Comparison of ENCODE assay signal across 1 cellular context in the genomic region with DNA sequence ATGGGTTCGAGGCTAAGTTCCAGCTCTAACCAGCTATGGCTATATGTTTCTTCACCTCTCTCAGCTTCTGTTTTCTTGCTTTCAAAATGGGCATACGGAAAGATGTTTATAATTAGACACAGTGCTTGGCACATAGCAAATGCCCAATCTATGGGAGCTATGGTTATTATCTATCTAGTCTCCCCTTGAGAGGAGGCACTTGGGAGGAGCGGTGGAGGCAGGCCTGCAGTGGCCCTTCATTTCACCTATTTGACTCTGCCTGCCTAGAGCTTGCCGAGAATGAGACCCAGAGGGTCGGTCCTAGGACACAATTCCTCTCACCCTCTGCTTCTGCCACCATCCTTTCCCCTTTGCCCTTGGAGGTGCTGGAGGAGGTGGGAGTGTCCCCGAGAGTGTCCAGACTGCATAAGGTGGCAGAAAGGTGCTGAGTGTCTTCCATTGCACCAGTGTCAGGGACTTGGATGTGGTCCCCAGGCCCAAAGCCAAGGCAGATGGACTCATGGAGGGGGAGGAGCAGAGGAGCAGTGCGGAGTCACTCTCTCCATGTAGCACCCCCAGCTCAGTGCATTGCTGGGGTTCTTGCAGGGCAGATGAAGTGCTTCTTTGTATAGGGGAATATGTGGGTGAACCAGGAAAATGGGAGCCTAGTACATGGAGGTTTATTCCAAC.
TF ChIP-seq lines count a peak whose summit lies in the region.

No MANE protein-coding gene starts in this region.

TF ChIP-seq in K562, 482 proteins besides CTCF, POLR2A, EP300 and RAD21:
- TF ChIP-seq TEAD2 (tag; IDR thresholded peaks at IDR 0.05): no peak
- TF ChIP-seq, protein P1, sequence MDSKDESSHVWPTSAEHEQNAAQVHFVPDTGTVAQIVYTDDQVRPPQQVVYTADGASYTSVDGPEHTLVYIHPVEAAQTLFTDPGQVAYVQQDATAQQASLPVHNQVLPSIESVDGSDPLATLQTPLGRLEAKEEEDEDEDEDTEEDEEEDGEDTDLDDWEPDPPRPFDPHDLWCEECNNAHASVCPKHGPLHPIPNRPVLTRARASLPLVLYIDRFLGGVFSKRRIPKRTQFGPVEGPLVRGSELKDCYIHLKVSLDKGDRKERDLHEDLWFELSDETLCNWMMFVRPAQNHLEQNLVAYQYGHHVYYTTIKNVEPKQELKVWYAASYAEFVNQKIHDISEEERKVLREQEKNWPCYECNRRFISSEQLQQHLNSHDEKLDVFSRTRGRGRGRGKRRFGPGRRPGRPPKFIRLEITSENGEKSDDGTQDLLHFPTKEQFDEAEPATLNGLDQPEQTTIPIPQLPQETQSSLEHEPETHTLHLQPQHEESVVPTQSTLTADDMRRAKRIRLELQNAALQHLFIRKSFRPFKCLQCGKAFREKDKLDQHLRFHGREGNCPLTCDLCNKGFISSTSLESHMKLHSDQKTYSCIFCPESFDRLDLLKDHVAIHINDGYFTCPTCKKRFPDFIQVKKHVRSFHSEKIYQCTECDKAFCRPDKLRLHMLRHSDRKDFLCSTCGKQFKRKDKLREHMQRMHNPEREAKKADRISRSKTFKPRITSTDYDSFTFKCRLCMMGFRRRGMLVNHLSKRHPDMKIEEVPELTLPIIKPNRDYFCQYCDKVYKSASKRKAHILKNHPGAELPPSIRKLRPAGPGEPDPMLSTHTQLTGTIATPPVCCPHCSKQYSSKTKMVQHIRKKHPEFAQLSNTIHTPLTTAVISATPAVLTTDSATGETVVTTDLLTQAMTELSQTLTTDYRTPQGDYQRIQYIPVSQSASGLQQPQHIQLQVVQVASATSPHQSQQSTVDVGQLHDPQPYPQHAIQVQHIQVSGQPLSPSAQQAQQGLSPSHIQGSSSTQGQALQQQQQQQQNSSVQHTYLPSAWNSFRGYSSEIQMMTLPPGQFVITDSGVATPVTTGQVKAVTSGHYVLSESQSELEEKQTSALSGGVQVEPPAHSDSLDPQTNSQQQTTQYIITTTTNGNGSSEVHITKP (IDR thresholded peaks at IDR 0.05; ENCODE audit: partially characterized antibody): peak; percentile 25
